ENCODE assay signal across 21 cellular contexts in genomic region chr3:186225603-186226002, GRCh38.
DNase-seq lines count a peak whose midpoint lies in the region; ATAC-seq and TF ChIP-seq lines count a peak whose summit lies in the region.
"Had no signal": no experiment of that assay in that cellular context is flagged by ENCODE, and none has a peak within 500 bp of the region (broad histone marks: within the 10 kb centered on the region; RNA-seq: fewer than 3 reads in every experiment).

No MANE protein-coding gene starts in this region.

- H3K36me3 Mint-ChIP-seq in MCF 10A (ENCODE audit: insufficient read depth, unreplicated experiment) (no peaks in the 10 kb centered on the region), CD14-positive monocyte (peaks cover 71 to 85% of the 10 kb centered on the region in 2 donors)
- H3K36me3 Mint-ChIP-seq: activated naive CD4-positive, alpha-beta T cell treated with anti-CD3 and anti-CD28 coated beads, Interleukin-2, amount 50 U/mL, for 72 hours had no signal

- DNase-seq in GM12865 (ENCODE audit: low read depth) = peak; percentile 86
- no peak for DNase-seq in lower lobe of right lung
- no peak for DNase-seq in MCF 10A (ENCODE audit: unreplicated experiment)
- DNase-seq in CD14-positive monocyte (ENCODE audit: low spot score) = no peak
- no peak for DNase-seq in T-helper 9 cell
- DNase-seq in HPDE6-E6E7 (ENCODE audit: extremely low spot score) = no peak
- DNase-seq: COR-L47; effector memory CD8-positive, alpha-beta T cell; mesenchymal stem cell; MG63; NCI-H2029 treated with DMSO at 0.1 percent for 48 hours; NCI-H82; T-helper 17 cell had no signal

- H3K4me1 Mint-ChIP-seq in MCF 10A (ENCODE audit: insufficient read depth, unreplicated experiment) = no peaks in the 10 kb centered on the region
- H3K4me1 Mint-ChIP-seq in CD14-positive monocyte = no peaks in the 10 kb centered on the region
- H3K4me1 Mint-ChIP-seq: T-helper 17 cell had no signal

- H3K27ac Mint-ChIP-seq in MCF 10A (ENCODE audit: low read depth, unreplicated experiment) (no peak overlapping the region), CD14-positive monocyte (no peak overlapping the region)
- H3K27ac Mint-ChIP-seq: activated naive CD4-positive, alpha-beta T cell treated with anti-CD3 and anti-CD28 coated beads, Interleukin-2, amount 50 U/mL, for 72 hours; effector memory CD8-positive, alpha-beta T cell; stimulated activated naive CD8-positive, alpha-beta T cell treated with anti-CD3 and anti-CD28 coated beads, Interleukin-15, Interleukin-2, amounts not matched to agents 100 ng/mL and 50 ng/mL, for 24 hours; T-helper 17 cell had no signal

- no peak for TF ChIP-seq CTCF in GM12865 (IDR thresholded peaks at IDR 0.05; ENCODE audit: insufficient read depth, low read depth, low read length, missing control alignments)
- no peak for TF ChIP-seq CTCF in lower lobe of right lung (IDR thresholded peaks at IDR 0.05)
- TF ChIP-seq CTCF in MCF 10A (IDR thresholded peaks at IDR 0.05; ENCODE audit: unreplicated experiment) = no peak
- no peak for TF ChIP-seq CTCF in CD14-positive monocyte (IDR thresholded peaks at IDR 0.05)

- H3K27ac ChIP-seq in lower lobe of right lung = no peak overlapping the region
- H3K27ac ChIP-seq: cardiac muscle cell, gastroesophageal sphincter, vagina had no signal

- H3K9me3 Mint-ChIP-seq in MCF 10A (ENCODE audit: unreplicated experiment) (no peaks in the 10 kb centered on the region), CD14-positive monocyte (no peaks in the 10 kb centered on the region)
- H3K9me3 Mint-ChIP-seq: activated naive CD4-positive, alpha-beta T cell treated with anti-CD3 and anti-CD28 coated beads, Interleukin-2, amount 50 U/mL, for 72 hours; effector memory CD8-positive, alpha-beta T cell; stimulated activated naive CD8-positive, alpha-beta T cell treated with anti-CD3 and anti-CD28 coated beads, Interleukin-15, Interleukin-2, amounts not matched to agents 100 ng/mL and 50 ng/mL, for 24 hours had no signal

- BruUV-seq in MCF 10A (replicated peaks; lab: Mats Ljungman, UMichigan) = no TSS peak

- CTCF ChIA-PET in MCF 10A (lab: Yijun Ruan, JAX) = interaction anchor here (0.6 to 1.0 kb wide), 2 partner anchors 30 to 275 kb away, joined by 3 read pairs; no protein-coding TSS in a partner anchor

- H3K4me1 ChIP-seq in lower lobe of right lung = no peaks in the 10 kb centered on the region
- H3K4me1 ChIP-seq: vagina had no signal

- no peaks in the 10 kb centered on the region for H3K36me3 ChIP-seq in lower lobe of right lung
- H3K36me3 ChIP-seq: cardiac muscle cell, MG63, vagina had no signal

- H3K27me3 Mint-ChIP-seq in MCF 10A (ENCODE audit: insufficient read depth, unreplicated experiment) (peaks cover 65% of the 10 kb centered on the region), CD14-positive monocyte (ENCODE audit: low read depth in 3 of 3) (peaks cover 0 to 3% (median 0%) of the 10 kb centered on the region in 3 donors)

- peak; percentile 74 for ATAC-seq in GM21447 (IDR thresholded peaks at IDR 0.05; ENCODE audit: unreplicated experiment)
- ATAC-seq in HG03064 (IDR thresholded peaks at IDR 0.05; ENCODE audit: low read depth, unreplicated experiment) = peak; percentile 49
- ATAC-seq in lower lobe of right lung = peak; percentile 54 to 73
- ATAC-seq: activated naive CD4-positive, alpha-beta T cell treated with anti-CD3 and anti-CD28 coated beads, Interleukin-2, amount 50 U/mL, for 72 hours; effector memory CD8-positive, alpha-beta T cell; gastroesophageal sphincter; sciatic nerve; T-helper 17 cell had no signal

- no peaks in the 10 kb centered on the region for H3K27me3 ChIP-seq in lower lobe of right lung (ENCODE audit: low read depth)
- H3K27me3 ChIP-seq: gastroesophageal sphincter, MG63, vagina had no signal

- no peaks in the 10 kb centered on the region for H3K9me3 ChIP-seq in lower lobe of right lung
- H3K9me3 ChIP-seq: gastroesophageal sphincter, MG63, vagina had no signal

- POLR2A ChIA-PET in MCF 10A (lab: Yijun Ruan, JAX) = interaction anchor here (0.7 kb wide), 1 partner anchor 87 kb away, joined by 3 read pairs; no protein-coding TSS in a partner anchor

- H3K4me3 ChIP-seq in GM12865 (ENCODE audit: low read depth, low read length) (no peak overlapping the region), lower lobe of right lung (no peak overlapping the region)
- H3K4me3 ChIP-seq: cardiac muscle cell, gastroesophageal sphincter, MG63, vagina had no signal

- H3K4me3 Mint-ChIP-seq in MCF 10A (ENCODE audit: unreplicated experiment) = no peak overlapping the region
- no peak overlapping the region for H3K4me3 Mint-ChIP-seq in CD14-positive monocyte
- H3K4me3 Mint-ChIP-seq: effector memory CD8-positive, alpha-beta T cell; stimulated activated naive CD8-positive, alpha-beta T cell treated with anti-CD3 and anti-CD28 coated beads, Interleukin-15, Interleukin-2, amounts not matched to agents 100 ng/mL and 50 ng/mL, for 24 hours; T-helper 17 cell had no signal

- intact Hi-C loops in lower lobe of right lung (cut with DNase I) (no loop called here), MCF 10A (cut with micrococcal nuclease) (no loop called here), CD14-positive monocyte (cut with micrococcal nuclease) (no loop called here)
